Comparison of ENCODE assay signal across 1 cellular context in genomic region chr22:40308999-40309578, GRCh38.
TF ChIP-seq lines count a peak whose summit lies in the region.

No MANE protein-coding gene starts in this region.

TF ChIP-seq in IMR-90, 13 proteins besides CTCF, POLR2A, EP300 and RAD21 (continued from another document):
- TF ChIP-seq ELK1 (IDR thresholded peaks at IDR 0.05; ENCODE audit: borderline replicate concordance, low read depth, low read length) = no peak
- no peak for TF ChIP-seq MAZ (IDR thresholded peaks at IDR 0.05; ENCODE audit: borderline replicate concordance, low read depth, low read length)
- no peak for TF ChIP-seq RCOR1 (IDR thresholded peaks at IDR 0.05; ENCODE audit: insufficient replicate concordance, low read length)
- TF ChIP-seq USF2 (IDR thresholded peaks at IDR 0.05; ENCODE audit: low read depth, low read length) = no peak
- TF ChIP-seq NFE2L2 (IDR thresholded peaks at IDR 0.05; ENCODE audit: low read depth, low read length) = no peak
- TF ChIP-seq CHD1 (IDR thresholded peaks at IDR 0.05; ENCODE audit: low read depth, low read length) = no peak
- no peak for TF ChIP-seq RFX5 (IDR thresholded peaks at IDR 0.05; ENCODE audit: low read depth, low read length)
- TF ChIP-seq FOS (IDR thresholded peaks at IDR 0.05; ENCODE audit: low read depth, low read length) = no peak
